In genomic region chr2:231673348-231673770, GRCh38 we compare ENCODE assay signal across 8 cellular contexts. TPM values are rescaled to one million over a fixed set of nuclear protein-coding genes. Genes with fewer than 3 reads are reported as not detected.
DNase-seq lines count a peak whose midpoint lies in the region; ATAC-seq, FAIRE-seq and TF ChIP-seq lines count a peak whose summit lies in the region.

No MANE protein-coding gene starts in this region.

- TF ChIP-seq CTCF in suprapubic skin (IDR thresholded peaks at IDR 0.05), result no peak

- H3K36me3 ChIP-seq in iPS DF 6.9 (ENCODE audit: control insufficient read depth, insufficient read depth, low read length), result no peaks in the 10 kb centered on the region
- no peaks in the 10 kb centered on the region for H3K36me3 ChIP-seq in suprapubic skin

- H3K4me1 ChIP-seq in iPS DF 6.9 (ENCODE audit: control insufficient read depth, insufficient read depth, low read length), result peaks cover 11% of the 10 kb centered on the region
- peaks cover 51% of the 10 kb centered on the region for H3K4me1 ChIP-seq in suprapubic skin

- no peaks in the 10 kb centered on the region for H3K9me3 Mint-ChIP-seq in activated CD4-positive, alpha-beta T cell treated with anti-CD3 and anti-CD28 coated beads, Interleukin-2, amount 10 ng/mL, durations not matched to agents 7 days and 5 days
- H3K9me3 Mint-ChIP-seq in activated naive CD4-positive, alpha-beta T cell treated with anti-CD3 and anti-CD28 coated beads for 36 hours, result no peaks in the 10 kb centered on the region

- peak overlapping the region; percentile 38 for H3K27ac Mint-ChIP-seq in activated CD4-positive, alpha-beta T cell treated with anti-CD3 and anti-CD28 coated beads, Interleukin-2, amount 10 ng/mL, durations not matched to agents 7 days and 5 days
- no peak overlapping the region for H3K27ac Mint-ChIP-seq in activated naive CD4-positive, alpha-beta T cell treated with anti-CD3 and anti-CD28 coated beads for 36 hours

- H3K36me3 Mint-ChIP-seq in activated CD4-positive, alpha-beta T cell treated with anti-CD3 and anti-CD28 coated beads, Interleukin-2, amount 10 ng/mL, durations not matched to agents 7 days and 5 days (ENCODE audit: low read depth), result no peaks in the 10 kb centered on the region
- H3K36me3 Mint-ChIP-seq in activated naive CD4-positive, alpha-beta T cell treated with anti-CD3 and anti-CD28 coated beads for 36 hours (ENCODE audit: low read depth), result no peaks in the 10 kb centered on the region

- no peaks in the 10 kb centered on the region for H3K9me3 ChIP-seq in iPS DF 6.9 (ENCODE audit: control insufficient read depth, insufficient read depth, low read length)
- H3K9me3 ChIP-seq in suprapubic skin, result no peaks in the 10 kb centered on the region

- no peak overlapping the region for H3K4me3 Mint-ChIP-seq in activated CD4-positive, alpha-beta T cell treated with anti-CD3 and anti-CD28 coated beads, Interleukin-2, amount 10 ng/mL, durations not matched to agents 7 days and 5 days
- no peak overlapping the region for H3K4me3 Mint-ChIP-seq in activated naive CD4-positive, alpha-beta T cell treated with anti-CD3 and anti-CD28 coated beads for 36 hours

- DNase-seq in activated CD4-positive, alpha-beta T cell treated with anti-CD3 and anti-CD28 coated beads, Interleukin-2, amount 10 ng/mL, durations not matched to agents 7 days and 5 days, result no peak
- no peak for DNase-seq in activated CD4-positive, alpha-beta T cell treated with anti-CD3 and anti-CD28 coated beads for 1 hour
- DNase-seq in iPS DF 6.9 (ENCODE audit: low read depth, low spot score) (peak; percentile 87), suprapubic skin (ENCODE audit: low spot score in 2 of 2) (no peak), AML-193 (lab: John Stamatoyannopoulos, UW) (no peak)
- no peak for DNase-seq in activated naive CD4-positive, alpha-beta T cell treated with anti-CD3 and anti-CD28 coated beads for 36 hours

- no peak for TF ChIP-seq EP300 in suprapubic skin (IDR thresholded peaks at IDR 0.05)

- ATAC-seq in HG03354 (IDR thresholded peaks at IDR 0.05; ENCODE audit: poor library complexity, severe bottlenecking, unreplicated experiment), result no peak

- intact Hi-C loops in activated naive CD4-positive, alpha-beta T cell treated with anti-CD3 and anti-CD28 coated beads for 36 hours (cut with micrococcal nuclease), result no loop called here

- no peaks in the 10 kb centered on the region for H3K27me3 ChIP-seq in iPS DF 6.9 (ENCODE audit: control insufficient read depth, insufficient read depth, low read length)
- H3K27me3 ChIP-seq in suprapubic skin, result no peaks in the 10 kb centered on the region

- POLR2A ChIA-PET in activated CD4-positive, alpha-beta T cell treated with anti-CD3 and anti-CD28 coated beads, Interleukin-2, amount 10 ng/mL, durations not matched to agents 7 days and 5 days (lab: Charles Lee), result no interaction called here

- CTCF ChIA-PET in activated CD4-positive, alpha-beta T cell treated with anti-CD3 and anti-CD28 coated beads, Interleukin-2, amount 10 ng/mL, durations not matched to agents 7 days and 5 days (lab: Charles Lee), result interaction anchor here (1.1 to 8.9 kb wide), 7 partner anchors 10 to 83 kb away, joined by 3 to 167 read pairs (median 9); partner anchors contain the start of gene PTMA
- CTCF ChIA-PET in activated naive CD4-positive, alpha-beta T cell treated with anti-CD3 and anti-CD28 coated beads for 36 hours (lab: Charles Lee), result interaction anchor here (0.5 to 12.0 kb wide), 11 partner anchors 9 to 156 kb away, joined by 3 to 408 read pairs (median 7); no protein-coding TSS in a partner anchor

- FAIRE-seq in TTC549 (lab: Jason Lieb, UNC), result peak; percentile 25

- no peak for TF ChIP-seq POLR2A in suprapubic skin (IDR thresholded peaks at IDR 0.05)

- peaks cover 32% of the 10 kb centered on the region for H3K4me1 Mint-ChIP-seq in activated CD4-positive, alpha-beta T cell treated with anti-CD3 and anti-CD28 coated beads, Interleukin-2, amount 10 ng/mL, durations not matched to agents 7 days and 5 days
- H3K4me1 Mint-ChIP-seq in activated naive CD4-positive, alpha-beta T cell treated with anti-CD3 and anti-CD28 coated beads for 36 hours (ENCODE audit: low read depth), result peaks cover 8% of the 10 kb centered on the region

- H3K27me3 Mint-ChIP-seq in activated CD4-positive, alpha-beta T cell treated with anti-CD3 and anti-CD28 coated beads, Interleukin-2, amount 10 ng/mL, durations not matched to agents 7 days and 5 days, result no peaks in the 10 kb centered on the region
- no peaks in the 10 kb centered on the region for H3K27me3 Mint-ChIP-seq in activated naive CD4-positive, alpha-beta T cell treated with anti-CD3 and anti-CD28 coated beads for 36 hours (ENCODE audit: low read depth)

- no CpG with 5 or more reads among the region's 6 CpGs for WGBS in iPS DF 6.9 (ENCODE audit: insufficient coverage, insufficient read length)
- WGBS in suprapubic skin, result 63% methylated on average over 6 of the region's 6 CpGs

- no peak overlapping the region for H3K27ac ChIP-seq in iPS DF 6.9 (ENCODE audit: low read length)
- H3K27ac ChIP-seq in suprapubic skin, result peak overlapping the region; percentile 77

- H3K4me3 ChIP-seq in iPS DF 6.9 (ENCODE audit: low read length) (peak overlapping the region; percentile 25; the same call in 1 of the 2 replicates), suprapubic skin (no peak overlapping the region)

RNA-seq across cellular contexts. Expression of gene PTMA, which starts 35.0 kb away (rescaled TPM):
- 1,000 to 10,000 TPM; 1,700 to 2,208 TPM for total RNA-seq in activated CD4-positive, alpha-beta T cell treated with anti-CD3 and anti-CD28 coated beads, Interleukin-2, amount 10 ng/mL, durations not matched to agents 7 days and 5 days
- 1,000 to 10,000 TPM in 3 of 4 donors, 100 to 1,000 TPM in 1; 781 to 1,090 (median 1,063) TPM for total RNA-seq in suprapubic skin
- total RNA-seq in activated naive CD4-positive, alpha-beta T cell treated with anti-CD3 and anti-CD28 coated beads for 36 hours, result 1,000 to 10,000 TPM; 2,162 to 2,216 TPM
